1 cellular context compared by ENCODE assay signal in genomic region chrX:13119386-13119785, GRCh38.
TF ChIP-seq lines count a peak whose summit lies in the region.

No MANE protein-coding gene starts in this region.

TF ChIP-seq in HEK293, 187 proteins besides CTCF, POLR2A, EP300 and RAD21 (continued from another document):
- no peak for TF ChIP-seq PRDM10 (tag by site-specific recombination; IDR thresholded peaks at IDR 0.05)
- no peak for TF ChIP-seq ZFP3 (tag by site-specific recombination; IDR thresholded peaks at IDR 0.05; ENCODE audit: low read depth)
- no peak for TF ChIP-seq RBAK (tag by site-specific recombination; IDR thresholded peaks at IDR 0.05)
- no peak for TF ChIP-seq ZNF580 (tag by site-specific recombination; IDR thresholded peaks at IDR 0.05)
- TF ChIP-seq ZNF704 (tag by site-specific recombination; IDR thresholded peaks at IDR 0.05) = no peak
- TF ChIP-seq ZNF133 (tag by site-specific recombination; IDR thresholded peaks at IDR 0.05) = no peak
- TF ChIP-seq ZNF280C (tag by site-specific recombination; IDR thresholded peaks at IDR 0.05) = no peak
- no peak for TF ChIP-seq ZNF362 (tag by site-specific recombination; IDR thresholded peaks at IDR 0.05)
